ENCODE assay signal across 1 cellular context in the genomic region with DNA sequence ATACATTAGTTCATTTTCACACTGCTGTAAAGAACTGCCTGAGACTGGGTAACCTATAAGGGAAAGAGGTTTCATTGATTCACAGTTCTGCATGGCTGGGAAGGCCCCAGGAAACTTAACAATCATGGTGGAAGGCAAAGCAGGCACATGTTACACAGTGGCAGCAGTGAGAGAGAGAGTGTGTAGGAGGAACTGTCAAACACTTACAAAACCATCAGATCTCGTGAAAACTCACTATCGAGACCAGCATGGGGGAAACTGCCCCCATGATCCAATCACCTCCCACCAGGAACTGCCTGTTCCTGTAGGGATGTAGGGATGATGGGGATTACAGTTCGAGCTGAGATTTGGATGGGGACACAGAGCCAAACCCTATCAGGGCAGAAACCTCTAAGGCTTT.
A peak's percentile ranks its signal among the peaks of the same experiment; 100 is the strongest.
TF ChIP-seq lines count a peak whose summit lies in the region.

No MANE protein-coding gene starts in this region.

TF ChIP-seq in HepG2, 621 proteins besides CTCF, POLR2A, EP300 and RAD21:
- TF ChIP-seq EEA1 (CRISPR knock-in tag; IDR thresholded peaks at IDR 0.05; ENCODE audit: borderline replicate concordance) = no peak
- TF ChIP-seq FIP1L1 (IDR thresholded peaks at IDR 0.05; ENCODE audit: borderline replicate concordance, insufficient read depth, low read depth, low read length) = no peak
- TF ChIP-seq, protein P1, sequence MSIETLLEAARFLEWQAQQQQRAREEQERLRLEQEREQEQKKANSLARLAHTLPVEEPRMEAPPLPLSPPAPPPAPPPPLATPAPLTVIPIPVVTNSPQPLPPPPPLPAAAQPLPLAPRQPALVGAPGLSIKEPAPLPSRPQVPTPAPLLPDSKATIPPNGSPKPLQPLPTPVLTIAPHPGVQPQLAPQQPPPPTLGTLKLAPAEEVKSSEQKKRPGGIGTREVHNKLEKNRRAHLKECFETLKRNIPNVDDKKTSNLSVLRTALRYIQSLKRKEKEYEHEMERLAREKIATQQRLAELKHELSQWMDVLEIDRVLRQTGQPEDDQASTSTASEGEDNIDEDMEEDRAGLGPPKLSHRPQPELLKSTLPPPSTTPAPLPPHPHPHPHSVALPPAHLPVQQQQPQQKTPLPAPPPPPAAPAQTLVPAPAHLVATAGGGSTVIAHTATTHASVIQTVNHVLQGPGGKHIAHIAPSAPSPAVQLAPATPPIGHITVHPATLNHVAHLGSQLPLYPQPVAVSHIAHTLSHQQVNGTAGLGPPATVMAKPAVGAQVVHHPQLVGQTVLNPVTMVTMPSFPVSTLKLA (IDR thresholded peaks at IDR 0.05) = peak; percentile 14; the same call in 1 of the 2 replicates
TF ChIP-seq in HepG2: peak in this region for 1.
